In the genomic region with DNA sequence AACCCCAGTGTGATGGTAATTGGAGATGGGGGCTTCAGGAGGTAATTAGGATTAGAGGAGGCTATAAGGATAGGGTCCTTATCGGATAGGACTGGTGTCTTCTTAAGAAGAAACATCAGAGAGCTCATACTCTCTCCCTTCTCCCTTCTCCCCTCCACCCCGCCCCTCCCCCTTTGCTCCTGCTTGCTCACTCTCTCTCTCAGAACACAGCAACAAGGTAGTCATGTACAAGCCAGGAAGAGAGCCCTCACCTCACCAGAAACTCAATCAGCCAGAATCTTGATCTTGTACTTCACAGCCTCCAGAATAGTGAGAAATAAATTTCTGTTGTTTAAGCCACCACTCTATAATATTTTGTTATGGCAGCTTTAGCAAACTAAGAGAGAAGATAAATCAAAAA, we compare ENCODE assay signal across 12 cellular contexts. TPM values are rescaled to one million over a fixed set of nuclear protein-coding genes. Genes with fewer than 3 reads are reported as not detected.
DNase-seq lines count a peak whose midpoint lies in the region; ATAC-seq and TF ChIP-seq lines count a peak whose summit lies in the region.
"Had no signal": no experiment of that assay in that cellular context is flagged by ENCODE, and none has a peak within 500 bp of the region (broad histone marks: within the 10 kb centered on the region; RNA-seq: fewer than 3 reads in every experiment).

No MANE protein-coding gene starts in this region.

- CTCF ChIA-PET in activated naive CD4-positive, alpha-beta T cell treated with anti-CD3 and anti-CD28 coated beads, Interleukin-2, amount 10 ng/mL, durations not matched to agents 7 days and 5 days (lab: Charles Lee): no interaction called here

- peaks cover 38% of the 10 kb centered on the region for H3K36me3 Mint-ChIP-seq in activated naive CD4-positive, alpha-beta T cell treated with anti-CD3 and anti-CD28 coated beads, Interleukin-2, amount 10 ng/mL, durations not matched to agents 7 days and 5 days
- peaks cover 15% of the 10 kb centered on the region for H3K36me3 Mint-ChIP-seq in stimulated activated memory B cell treated with anti-CD40 and anti-IgM and Interleukin-4, amounts not matched to agents 10 μg/mL and 1 μg/mL and 100 μg/mL, for 72 hours

- no peak for TF ChIP-seq POLR2A in spleen (IDR thresholded peaks at IDR 0.05)

- no peak for TF ChIP-seq CTCF in RWPE2 (IDR thresholded peaks at IDR 0.05; ENCODE audit: poor library complexity, severe bottlenecking)
- no peak for TF ChIP-seq CTCF in fibroblast of mammary gland (conservative IDR thresholded peaks at IDR 0.05; ENCODE audit: control insufficient read depth, insufficient read depth, low read depth, low read length)
- no peak for TF ChIP-seq CTCF in coronary artery (IDR thresholded peaks at IDR 0.05)
- TF ChIP-seq CTCF in spleen (IDR thresholded peaks at IDR 0.05 in 8 of 11, conservative IDR thresholded peaks at IDR 0.05 in 3 of 11): no peak

- H3K27ac ChIP-seq in RWPE2 (ENCODE audit: poor library complexity, severe bottlenecking) (no peak overlapping the region), coronary artery (no peak overlapping the region), spleen (no peak overlapping the region)
- H3K27ac ChIP-seq: HL-60 had no signal

- no peaks in the 10 kb centered on the region for H3K27me3 ChIP-seq in RWPE2 (ENCODE audit: insufficient read depth, poor library complexity, severe bottlenecking)
- H3K27me3 ChIP-seq in spleen (replicated peaks in 1 of 7): no peaks in the 10 kb centered on the region

- H3K36me3 ChIP-seq in RWPE2 (ENCODE audit: low read depth): peaks cover 16% of the 10 kb centered on the region
- H3K36me3 ChIP-seq in spleen: peaks cover 0 to 32% (median 15%) of the 10 kb centered on the region in 6 donors

- H3K9me3 ChIP-seq in RWPE2 (ENCODE audit: severe bottlenecking) (no peaks in the 10 kb centered on the region), spleen (no peaks in the 10 kb centered on the region)

- no peak overlapping the region for H3K4me3 ChIP-seq in RWPE2 (ENCODE audit: severe bottlenecking)
- no peak overlapping the region for H3K4me3 ChIP-seq in fibroblast of mammary gland (ENCODE audit: control insufficient read depth, low read depth, low read length)
- no peak overlapping the region for H3K4me3 ChIP-seq in coronary artery
- H3K4me3 ChIP-seq in spleen: no peak overlapping the region

- peak; percentile 34; the same call in 1 of the 3 replicates for ATAC-seq in RWPE2 (ENCODE audit: low read depth)
- ATAC-seq in stimulated activated memory B cell treated with anti-CD40 and anti-IgM and Interleukin-4, amounts not matched to agents 10 μg/mL and 1 μg/mL and 100 μg/mL, for 72 hours: no peak
- ATAC-seq in GM21528 (IDR thresholded peaks at IDR 0.05; ENCODE audit: low FRiP score, unreplicated experiment): no peak

- H3K27ac Mint-ChIP-seq in activated naive CD4-positive, alpha-beta T cell treated with anti-CD3 and anti-CD28 coated beads, Interleukin-2, amount 10 ng/mL, durations not matched to agents 7 days and 5 days: no peak overlapping the region
- peak overlapping the region; percentile 37 for H3K27ac Mint-ChIP-seq in stimulated activated memory B cell treated with anti-CD40 and anti-IgM and Interleukin-4, amounts not matched to agents 10 μg/mL and 1 μg/mL and 100 μg/mL, for 72 hours
- H3K27ac Mint-ChIP-seq: T-helper 2 cell treated with Interferon-gamma antibody and Interleukin-4, amounts not matched to agents 5 μg/mL and 100 μg/mL, for 36 hours had no signal

- peaks cover 2% of the 10 kb centered on the region for H3K9me3 Mint-ChIP-seq in activated naive CD4-positive, alpha-beta T cell treated with anti-CD3 and anti-CD28 coated beads, Interleukin-2, amount 10 ng/mL, durations not matched to agents 7 days and 5 days
- no peaks in the 10 kb centered on the region for H3K9me3 Mint-ChIP-seq in stimulated activated memory B cell treated with anti-CD40 and anti-IgM and Interleukin-4, amounts not matched to agents 10 μg/mL and 1 μg/mL and 100 μg/mL, for 72 hours
- H3K9me3 Mint-ChIP-seq: T-helper 2 cell treated with Interferon-gamma antibody and Interleukin-4, amounts not matched to agents 5 μg/mL and 100 μg/mL, for 36 hours had no signal

- peaks cover 3% of the 10 kb centered on the region for H3K27me3 Mint-ChIP-seq in activated naive CD4-positive, alpha-beta T cell treated with anti-CD3 and anti-CD28 coated beads, Interleukin-2, amount 10 ng/mL, durations not matched to agents 7 days and 5 days
- H3K27me3 Mint-ChIP-seq in stimulated activated memory B cell treated with anti-CD40 and anti-IgM and Interleukin-4, amounts not matched to agents 10 μg/mL and 1 μg/mL and 100 μg/mL, for 72 hours: no peaks in the 10 kb centered on the region

- WGBS in spleen, 5 donors: 79 to 97% (median 89%) methylated on average over 2 of the region's 2 CpGs

- peaks cover 45% of the 10 kb centered on the region for H3K4me1 Mint-ChIP-seq in activated naive CD4-positive, alpha-beta T cell treated with anti-CD3 and anti-CD28 coated beads, Interleukin-2, amount 10 ng/mL, durations not matched to agents 7 days and 5 days
- H3K4me1 Mint-ChIP-seq in stimulated activated memory B cell treated with anti-CD40 and anti-IgM and Interleukin-4, amounts not matched to agents 10 μg/mL and 1 μg/mL and 100 μg/mL, for 72 hours: peaks cover 36% of the 10 kb centered on the region

- H3K4me1 ChIP-seq in RWPE2 (ENCODE audit: insufficient read depth, poor library complexity, severe bottlenecking) (peaks cover 18% of the 10 kb centered on the region), spleen (peaks cover 9 to 59% (median 30%) of the 10 kb centered on the region in 6 donors)

- intact Hi-C loops in spleen (cut with DNase I; ENCODE audit: low total_unique reads): no loop called here

- H3K4me3 Mint-ChIP-seq in activated naive CD4-positive, alpha-beta T cell treated with anti-CD3 and anti-CD28 coated beads, Interleukin-2, amount 10 ng/mL, durations not matched to agents 7 days and 5 days: no peak overlapping the region
- no peak overlapping the region for H3K4me3 Mint-ChIP-seq in stimulated activated memory B cell treated with anti-CD40 and anti-IgM and Interleukin-4, amounts not matched to agents 10 μg/mL and 1 μg/mL and 100 μg/mL, for 72 hours
- H3K4me3 Mint-ChIP-seq: T-helper 2 cell treated with Interferon-gamma antibody and Interleukin-4, amounts not matched to agents 5 μg/mL and 100 μg/mL, for 36 hours had no signal

- peak; percentile 24 for DNase-seq in activated naive CD4-positive, alpha-beta T cell treated with Interleukin-2 at 50 U/mL for 16 hours
- no peak for DNase-seq in activated naive CD4-positive, alpha-beta T cell treated with anti-CD3 and anti-CD28 coated beads, Interleukin-2, amount 10 ng/mL, durations not matched to agents 7 days and 5 days
- DNase-seq in RWPE2 (ENCODE audit: low spot score): no peak
- DNase-seq in fibroblast of mammary gland (ENCODE audit: low read depth): peak; percentile 11
- DNase-seq in coronary artery (ENCODE audit: low spot score): no peak
- DNase-seq in spleen: no peak
- DNase-seq: C1 segment of cervical spinal cord, NCI-H1092 treated with DMSO at 0.1 percent for 48 hours had no signal

RNA-seq across cellular contexts. Expression of gene DDX60L, which starts 4.5 kb away (rescaled TPM):
- 10 to 100 TPM; 35.4 to 82.2 (median 60.5) TPM for total RNA-seq in spleen
- 10 to 100 TPM in 2 of 3 donors, 1 to 10 TPM in 1; 9.3 to 19.1 (median 16.5) TPM for polyA plus RNA-seq in spleen

RNA-seq across cellular contexts. Expression of gene PALLD, which starts 21.1 kb away (rescaled TPM):
- total RNA-seq in spleen: 100 to 1,000 TPM in 6 of 7 donors, 10 to 100 TPM in 1; 83.5 to 228 (median 183) TPM
- 10 to 100 TPM; 24.3 to 53.1 (median 35.8) TPM for polyA plus RNA-seq in spleen

Comparison
In these comparisons a context has a peak if more than half of its experiments do, and no peak if none do; other contexts are left out.
1. DNase-seq: peak in activated naive CD4-positive, alpha-beta T cell treated with Interleukin-2 at 50 U/mL for 16 hours (single experiment) and fibroblast of mammary gland (single experiment); none in activated naive CD4-positive, alpha-beta T cell treated with anti-CD3 and anti-CD28 coated beads, Interleukin-2, amount 10 ng/mL, durations not matched to agents 7 days and 5 days (single experiment), RWPE2 (single experiment), coronary artery (single experiment) and spleen (single experiment).